In genomic region chr20:4546342-4546741, GRCh38 we compare ENCODE assay signal across 1 cellular context.
TF ChIP-seq lines count a peak whose summit lies in the region.

No MANE protein-coding gene starts in this region.

TF ChIP-seq in GM23338, 12 proteins besides CTCF, POLR2A, EP300 and RAD21 (continued from another document):
- TF ChIP-seq REST (IDR thresholded peaks at IDR 0.05; ENCODE audit: unreplicated experiment) (no peak), ZNF462 (CRISPR knock-in tag; IDR thresholded peaks at IDR 0.05) (peak; percentile 88)
